ENCODE assay signal across 20 cellular contexts in genomic region chr6:121236984-121237383, GRCh38.
"Had no signal": no experiment of that assay in that cellular context is flagged by ENCODE, and none has a peak within 500 bp of the region (broad histone marks: within the 10 kb centered on the region; RNA-seq: fewer than 3 reads in every experiment).

No MANE protein-coding gene starts in this region.

- DNase-seq: activated CD4-positive, alpha-beta T cell treated with anti-CD3 and anti-CD28 coated beads, Interleukin-2, amount 10 ng/mL, durations not matched to agents 7 days and 5 days; activated CD8-positive, alpha-beta memory T cell treated with anti-CD3 and anti-CD28 coated beads, Interleukin-2, amount 50 U/mL, for 4 hours; activated effector memory CD4-positive, alpha-beta T cell treated with Interleukin-2 at 50 U/mL for 16 hours; activated naive CD4-positive, alpha-beta T cell treated with anti-CD3 and anti-CD28 coated beads, Interleukin-2, amount 50 U/mL, for 16 hours; activated T-cell treated with anti-CD3 and anti-CD28 coated beads, Interleukin-2, amount 50 U/mL, for 48 hours; adrenal gland; effector CD4-positive, alpha-beta T cell; left cardiac atrium; mesendoderm; psoas muscle; right cardiac atrium; stimulated activated naive CD8-positive, alpha-beta T cell treated with anti-CD3 and anti-CD28 coated beads, Interleukin-15, amount 100 ng/mL, for 72 hours; T-helper 9 cell; transverse colon; uterus had no signal

- H3K4me1 Mint-ChIP-seq: naive thymus-derived CD4-positive, alpha-beta T cell; neural progenitor cell; stimulated activated naive CD8-positive, alpha-beta T cell treated with anti-CD3 and anti-CD28 coated beads, Interleukin-15, amount 100 ng/mL, for 72 hours had no signal

- H3K27me3 ChIP-seq: adrenal gland, breast epithelium, neural progenitor cell, suprapubic skin, transverse colon, uterus had no signal

- H3K9ac ChIP-seq: neural progenitor cell had no signal

- H3K27ac Mint-ChIP-seq: activated CD4-positive, alpha-beta T cell treated with anti-CD3 and anti-CD28 coated beads, Interleukin-2, amount 10 ng/mL, durations not matched to agents 7 days and 5 days; naive thymus-derived CD4-positive, alpha-beta T cell; neural progenitor cell; stimulated activated naive CD8-positive, alpha-beta T cell treated with anti-CD3 and anti-CD28 coated beads, Interleukin-15, amount 100 ng/mL, for 72 hours had no signal

- H3K27ac ChIP-seq: adrenal gland, breast epithelium, neural progenitor cell, psoas muscle, suprapubic skin, transverse colon, uterus had no signal

- H3K9me3 Mint-ChIP-seq: neural progenitor cell had no signal

- ATAC-seq: activated CD4-positive, CD25-positive, alpha-beta regulatory T cell treated with anti-CD3 and anti-CD28 coated beads, Interleukin-2, amount 50 U/mL, for 24 hours; left cardiac atrium; naive thymus-derived CD4-positive, alpha-beta T cell; psoas muscle; right cardiac atrium; stimulated activated naive CD8-positive, alpha-beta T cell treated with anti-CD3 and anti-CD28 coated beads, Interleukin-15, amount 100 ng/mL, for 72 hours had no signal

- H3K4me3 Mint-ChIP-seq: activated CD4-positive, alpha-beta T cell treated with anti-CD3 and anti-CD28 coated beads, Interleukin-2, amount 10 ng/mL, durations not matched to agents 7 days and 5 days; neural progenitor cell; stimulated activated naive CD8-positive, alpha-beta T cell treated with anti-CD3 and anti-CD28 coated beads, Interleukin-15, amount 100 ng/mL, for 72 hours had no signal

- H3K4me3 ChIP-seq: adrenal gland, breast epithelium, neural progenitor cell, psoas muscle, suprapubic skin, transverse colon, uterus had no signal

- H3K9me3 ChIP-seq: adrenal gland, breast epithelium, psoas muscle, suprapubic skin, transverse colon, uterus had no signal

- H2AFZ ChIP-seq: neural progenitor cell had no signal

- H3K27me3 Mint-ChIP-seq: activated CD4-positive, alpha-beta T cell treated with anti-CD3 and anti-CD28 coated beads, Interleukin-2, amount 10 ng/mL, durations not matched to agents 7 days and 5 days; naive thymus-derived CD4-positive, alpha-beta T cell; stimulated activated naive CD8-positive, alpha-beta T cell treated with anti-CD3 and anti-CD28 coated beads, Interleukin-15, amount 100 ng/mL, for 72 hours had no signal

- H3K4me2 ChIP-seq: neural progenitor cell had no signal

- H3K36me3 ChIP-seq: adrenal gland, neural progenitor cell, uterus had no signal

- H3K4me1 ChIP-seq: adrenal gland, breast epithelium, neural progenitor cell, psoas muscle, suprapubic skin, transverse colon, uterus had no signal
